In genomic region chr11:74647831-74648230, GRCh38 we compare ENCODE assay signal across 35 cellular contexts.
"Had no signal": no experiment of that assay in that cellular context is flagged by ENCODE, and none has a peak within 500 bp of the region (broad histone marks: within the 10 kb centered on the region; RNA-seq: fewer than 3 reads in every experiment).

No MANE protein-coding gene starts in this region.

- H3K4me3 ChIP-seq: ascending aorta, cardiac muscle cell, Peyer's patch had no signal

- H3K36me3 ChIP-seq: ascending aorta, cardiac muscle cell, Peyer's patch had no signal

- H3K27me3 ChIP-seq: ascending aorta, cardiac muscle cell, Peyer's patch had no signal

- ATAC-seq: PC-3 had no signal

- H3K4me3 Mint-ChIP-seq: activated CD4-positive, alpha-beta memory T cell treated with anti-CD3 and anti-CD28 coated beads, Interleukin-2, amount 10 ng/mL, durations not matched to agents 7 days and 5 days; activated naive CD4-positive, alpha-beta T cell treated with anti-CD3 and anti-CD28 coated beads, Interleukin-2, amount 50 U/mL, for 24 hours; activated naive CD8-positive, alpha-beta T cell treated with anti-CD3 and anti-CD28 coated beads, Interleukin-2, amount 10 ng/mL, durations not matched to agents 7 days and 5 days; activated T-cell treated with anti-CD3 and anti-CD28 coated beads, Interleukin-2, amount 50 U/mL, for 24 hours had no signal

- DNase-seq: activated CD4-positive, alpha-beta memory T cell treated with anti-CD3 and anti-CD28 coated beads, Interleukin-2, amount 10 ng/mL, durations not matched to agents 7 days and 5 days; activated CD4-positive, alpha-beta T cell treated with anti-CD3 and anti-CD28 coated beads for 1 hour; activated CD4-positive, alpha-beta T cell treated with anti-CD3 and anti-CD28 coated beads for 48 hours; activated CD4-positive, CD25-positive, alpha-beta regulatory T cell; activated gamma-delta T cell; activated naive CD4-positive, alpha-beta T cell treated with Interleukin-2 at 50 U/mL for 16 hours; activated naive CD8-positive, alpha-beta T cell treated with anti-CD3 and anti-CD28 coated beads, Interleukin-2, amount 10 ng/mL, durations not matched to agents 7 days and 5 days; activated T-cell treated with anti-CD3 and anti-CD28 coated beads, Interleukin-2, amount 50 U/mL, for 24 hours; amygdala; MM.1S; MV-4-11; NCI-H1092; NCI-H1436 treated with DMSO at 0.1 percent for 48 hours; NCI-H1694 treated with DMSO at 0.1 percent for 48 hours; NCI-H2029; NCI-H2107; NCI-H2171; NCI-H510A; NCI-H526; NCI-H748 treated with DMSO at 0.1 percent for 48 hours; NK-92 treated with Interleukin-12 subunit alpha and Interleukin-12 subunit beta, amount 100 ng/mL, for 24 hours; PC-3; Peyer's patch; RPMI8226; SIG-M5; SW 1271; T-helper 1 cell; T-helper 2 cell; T-helper 9 cell had no signal

- H3K9me3 ChIP-seq: ascending aorta, Peyer's patch had no signal

- H3K4me1 Mint-ChIP-seq: activated CD4-positive, alpha-beta memory T cell treated with anti-CD3 and anti-CD28 coated beads, Interleukin-2, amount 10 ng/mL, durations not matched to agents 7 days and 5 days; activated naive CD4-positive, alpha-beta T cell treated with anti-CD3 and anti-CD28 coated beads, Interleukin-2, amount 50 U/mL, for 24 hours; activated naive CD8-positive, alpha-beta T cell treated with anti-CD3 and anti-CD28 coated beads, Interleukin-2, amount 10 ng/mL, durations not matched to agents 7 days and 5 days had no signal

- H3K27ac ChIP-seq: ascending aorta, cardiac muscle cell, KMS-11, Peyer's patch, VCaP had no signal

- H3K27ac Mint-ChIP-seq: activated CD4-positive, alpha-beta memory T cell treated with anti-CD3 and anti-CD28 coated beads, Interleukin-2, amount 10 ng/mL, durations not matched to agents 7 days and 5 days; activated naive CD4-positive, alpha-beta T cell treated with anti-CD3 and anti-CD28 coated beads, Interleukin-2, amount 50 U/mL, for 24 hours; activated naive CD8-positive, alpha-beta T cell treated with anti-CD3 and anti-CD28 coated beads, Interleukin-2, amount 10 ng/mL, durations not matched to agents 7 days and 5 days; activated T-cell treated with anti-CD3 and anti-CD28 coated beads, Interleukin-2, amount 50 U/mL, for 24 hours; activated T-helper 2 cell treated with anti-CD3 and anti-CD28 coated beads, Interferon-gamma antibody, Interleukin-2, Interleukin-4, amounts not matched to agents 10 μg/mL and 5 μg/mL and 100 μg/mL, durations not matched to agents 14 hours and 24 hours and 36 hours had no signal

- H3K4me1 ChIP-seq: ascending aorta, Peyer's patch had no signal

- H3K9me3 Mint-ChIP-seq: activated CD4-positive, alpha-beta memory T cell treated with anti-CD3 and anti-CD28 coated beads, Interleukin-2, amount 10 ng/mL, durations not matched to agents 7 days and 5 days; activated naive CD4-positive, alpha-beta T cell treated with anti-CD3 and anti-CD28 coated beads, Interleukin-2, amount 50 U/mL, for 24 hours; activated naive CD8-positive, alpha-beta T cell treated with anti-CD3 and anti-CD28 coated beads, Interleukin-2, amount 10 ng/mL, durations not matched to agents 7 days and 5 days; activated T-cell treated with anti-CD3 and anti-CD28 coated beads, Interleukin-2, amount 50 U/mL, for 24 hours; activated T-helper 2 cell treated with anti-CD3 and anti-CD28 coated beads, Interferon-gamma antibody, Interleukin-2, Interleukin-4, amounts not matched to agents 10 μg/mL and 5 μg/mL and 100 μg/mL, durations not matched to agents 14 hours and 24 hours and 36 hours had no signal

- H3K27me3 Mint-ChIP-seq: activated CD4-positive, alpha-beta memory T cell treated with anti-CD3 and anti-CD28 coated beads, Interleukin-2, amount 10 ng/mL, durations not matched to agents 7 days and 5 days; activated naive CD4-positive, alpha-beta T cell treated with anti-CD3 and anti-CD28 coated beads, Interleukin-2, amount 50 U/mL, for 24 hours; activated naive CD8-positive, alpha-beta T cell treated with anti-CD3 and anti-CD28 coated beads, Interleukin-2, amount 10 ng/mL, durations not matched to agents 7 days and 5 days; activated T-cell treated with anti-CD3 and anti-CD28 coated beads, Interleukin-2, amount 50 U/mL, for 24 hours had no signal

- H3K9ac ChIP-seq: KMS-11 had no signal
